ENCODE assay signal across 8 cellular contexts in genomic region chr6:132279592-132280139, GRCh38.
DNase-seq lines count a peak whose midpoint lies in the region; ATAC-seq and TF ChIP-seq lines count a peak whose summit lies in the region.

No MANE protein-coding gene starts in this region.

- peak overlapping the region; percentile 67; the same call in 1 of the 2 replicates for H2AFZ ChIP-seq in GM23338

- H4K20me1 ChIP-seq in GM23338 (replicated peaks; ENCODE audit: insufficient read depth) = no peaks in the 10 kb centered on the region

- TF ChIP-seq POLR2A in gastroesophageal sphincter (IDR thresholded peaks at IDR 0.05) = no peak

- H3K27me3 ChIP-seq in GM23338 (ENCODE audit: insufficient read depth) (no peaks in the 10 kb centered on the region), gastroesophageal sphincter (no peaks in the 10 kb centered on the region), neutrophil (peaks cover 59% of the 10 kb centered on the region), subcutaneous abdominal adipose tissue (ENCODE audit: control insufficient read depth in 5 of 5, insufficient read depth in 4 of 5, low read length in 5 of 5) (peaks cover 0 to 2% (median 0%) of the 10 kb centered on the region in 5 donors)

- peak overlapping the region; percentile 67 for H3K4me2 ChIP-seq in GM23338

- H3K9ac ChIP-seq in ES-I3 (ENCODE audit: low read depth, low read length) (peak overlapping the region; percentile 52), subcutaneous abdominal adipose tissue (ENCODE audit: low read length in 5 of 5) (peak overlapping the region in 1 of 5 donors; percentile 56)

- H3K9me3 Mint-ChIP-seq in GM23338 = no peaks in the 10 kb centered on the region

- H3K27ac Mint-ChIP-seq in GM23338 = no peak overlapping the region

- peaks cover 3% of the 10 kb centered on the region for H3K27me3 Mint-ChIP-seq in GM23338 (ENCODE audit: insufficient read depth, low read depth, poor library complexity)

- no peaks in the 10 kb centered on the region for H3K36me3 ChIP-seq in ES-I3 (ENCODE audit: insufficient read depth, low read length)
- H3K36me3 ChIP-seq in GM23338 (ENCODE audit: insufficient read depth) = no peaks in the 10 kb centered on the region
- H3K36me3 ChIP-seq in gastroesophageal sphincter = no peaks in the 10 kb centered on the region
- H3K36me3 ChIP-seq in neutrophil = no peaks in the 10 kb centered on the region
- H3K36me3 ChIP-seq in subcutaneous abdominal adipose tissue (ENCODE audit: control insufficient read depth in 5 of 5, insufficient read depth in 5 of 5, low read length in 5 of 5) = no peaks in the 10 kb centered on the region

- H3K4me1 ChIP-seq in ES-I3 (ENCODE audit: insufficient read depth, low read length) (no peaks in the 10 kb centered on the region), GM23338 (ENCODE audit: insufficient read depth) (no peaks in the 10 kb centered on the region), gastroesophageal sphincter (no peaks in the 10 kb centered on the region), neutrophil (ENCODE audit: control insufficient read depth in 1 of 2, insufficient read depth in 1 of 2, low read depth in 1 of 2, low read length in 1 of 2) (no peaks in the 10 kb centered on the region), subcutaneous abdominal adipose tissue (ENCODE audit: control insufficient read depth in 5 of 5, insufficient read depth in 5 of 5, low read length in 5 of 5) (peaks cover 0 to 8% (median 2%) of the 10 kb centered on the region in 5 donors)

- 0% methylated on average over 11 to 12 of the region's 12 CpGs for WGBS in gastroesophageal sphincter (ENCODE audit: low coverage in 1 of 2), 2 donors

- no peaks in the 10 kb centered on the region for H3K9me2 ChIP-seq in GM23338 (ENCODE audit: insufficient read depth)

- peaks cover 8% of the 10 kb centered on the region for H3K4me1 Mint-ChIP-seq in GM23338

- H3K4me3 Mint-ChIP-seq in GM23338 = peak overlapping the region; percentile 72

- TF ChIP-seq EP300 in gastroesophageal sphincter (IDR thresholded peaks at IDR 0.05) = no peak

- no peaks in the 10 kb centered on the region for H3K36me3 Mint-ChIP-seq in GM23338 (ENCODE audit: low read depth)

- H3K27ac ChIP-seq in GM23338 (ENCODE audit: low read depth) (no peak overlapping the region), gastroesophageal sphincter (no peak overlapping the region), neutrophil (no peak overlapping the region), subcutaneous abdominal adipose tissue (ENCODE audit: low read depth, low read length) (no peak overlapping the region)

- peak; percentile 89 for DNase-seq in GM23338 (ENCODE audit: low spot score)
- peak; percentile 86 to 91 for DNase-seq in Kasumi-1 (lab: John Stamatoyannopoulos, UW)
- peak; percentile 50 to 62 for DNase-seq in SHP77 (lab: John Stamatoyannopoulos, UW)
- peak; percentile 8 to 57 (median 26) for DNase-seq in activated naive CD4-positive, alpha-beta T cell (lab: John Stamatoyannopoulos, UW)

- H3K79me2 ChIP-seq in GM23338 (replicated peaks; ENCODE audit: insufficient read depth) = no peaks in the 10 kb centered on the region

- H3K4me3 ChIP-seq in GM23338 = peak overlapping the region; percentile 47
- peak overlapping the region; percentile 47 to 49 for H3K4me3 ChIP-seq in gastroesophageal sphincter
- H3K4me3 ChIP-seq in neutrophil (ENCODE audit: low read depth in 1 of 2, low read length in 1 of 2) = peak overlapping the region in 1 of 2 experiments; percentile 44
- H3K4me3 ChIP-seq in subcutaneous abdominal adipose tissue (ENCODE audit: low read depth in 1 of 5, low read length in 5 of 5) = peak overlapping the region; percentile 58 to 86 (median 72)

- H3K9me3 ChIP-seq in ES-I3 (ENCODE audit: control insufficient read depth, insufficient read depth, low read length) (no peaks in the 10 kb centered on the region), gastroesophageal sphincter (no peaks in the 10 kb centered on the region), neutrophil (no peaks in the 10 kb centered on the region), subcutaneous abdominal adipose tissue (ENCODE audit: control insufficient read depth in 5 of 5, low read length in 5 of 5) (no peaks in the 10 kb centered on the region)

- ATAC-seq in GM23338 (peak; percentile 81), gastroesophageal sphincter (peak; percentile 68)

- peak; percentile 77 to 100 for TF ChIP-seq CTCF in GM23338 (conservative IDR thresholded peaks at IDR 0.05; ENCODE audit: low read depth in 2 of 2)
- peak; percentile 73 to 88 (median 81) for TF ChIP-seq CTCF in gastroesophageal sphincter (IDR thresholded peaks at IDR 0.05)
- TF ChIP-seq CTCF in neutrophil (IDR thresholded peaks at IDR 0.05) = peak; percentile 51

- no peaks in the 10 kb centered on the region for H3F3A ChIP-seq in GM23338 (replicated peaks; ENCODE audit: low read depth)

TF ChIP-seq in GM23338, 12 proteins besides CTCF, POLR2A, EP300 and RAD21 (continues in another document):
- no peak for TF ChIP-seq ZNF331 (CRISPR knock-in tag; IDR thresholded peaks at IDR 0.05; ENCODE audit: low read depth)
- no peak for TF ChIP-seq POLR2AphosphoS5 (IDR thresholded peaks at IDR 0.05; ENCODE audit: low read depth)
- no peak for TF ChIP-seq JUNB (IDR thresholded peaks at IDR 0.05; ENCODE audit: unreplicated experiment)
- no peak for TF ChIP-seq CREB1 (CRISPR knock-in tag; IDR thresholded peaks at IDR 0.05; ENCODE audit: low read depth)
- no peak for TF ChIP-seq ZNF114 (CRISPR knock-in tag; IDR thresholded peaks at IDR 0.05)
- TF ChIP-seq EZH2 (IDR thresholded peaks at IDR 0.05; ENCODE audit: low read depth, unreplicated experiment) = no peak
- TF ChIP-seq, protein P1, sequence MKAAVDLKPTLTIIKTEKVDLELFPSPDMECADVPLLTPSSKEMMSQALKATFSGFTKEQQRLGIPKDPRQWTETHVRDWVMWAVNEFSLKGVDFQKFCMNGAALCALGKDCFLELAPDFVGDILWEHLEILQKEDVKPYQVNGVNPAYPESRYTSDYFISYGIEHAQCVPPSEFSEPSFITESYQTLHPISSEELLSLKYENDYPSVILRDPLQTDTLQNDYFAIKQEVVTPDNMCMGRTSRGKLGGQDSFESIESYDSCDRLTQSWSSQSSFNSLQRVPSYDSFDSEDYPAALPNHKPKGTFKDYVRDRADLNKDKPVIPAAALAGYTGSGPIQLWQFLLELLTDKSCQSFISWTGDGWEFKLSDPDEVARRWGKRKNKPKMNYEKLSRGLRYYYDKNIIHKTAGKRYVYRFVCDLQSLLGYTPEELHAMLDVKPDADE (IDR thresholded peaks at IDR 0.05) = no peak
- TF ChIP-seq, protein P2, sequence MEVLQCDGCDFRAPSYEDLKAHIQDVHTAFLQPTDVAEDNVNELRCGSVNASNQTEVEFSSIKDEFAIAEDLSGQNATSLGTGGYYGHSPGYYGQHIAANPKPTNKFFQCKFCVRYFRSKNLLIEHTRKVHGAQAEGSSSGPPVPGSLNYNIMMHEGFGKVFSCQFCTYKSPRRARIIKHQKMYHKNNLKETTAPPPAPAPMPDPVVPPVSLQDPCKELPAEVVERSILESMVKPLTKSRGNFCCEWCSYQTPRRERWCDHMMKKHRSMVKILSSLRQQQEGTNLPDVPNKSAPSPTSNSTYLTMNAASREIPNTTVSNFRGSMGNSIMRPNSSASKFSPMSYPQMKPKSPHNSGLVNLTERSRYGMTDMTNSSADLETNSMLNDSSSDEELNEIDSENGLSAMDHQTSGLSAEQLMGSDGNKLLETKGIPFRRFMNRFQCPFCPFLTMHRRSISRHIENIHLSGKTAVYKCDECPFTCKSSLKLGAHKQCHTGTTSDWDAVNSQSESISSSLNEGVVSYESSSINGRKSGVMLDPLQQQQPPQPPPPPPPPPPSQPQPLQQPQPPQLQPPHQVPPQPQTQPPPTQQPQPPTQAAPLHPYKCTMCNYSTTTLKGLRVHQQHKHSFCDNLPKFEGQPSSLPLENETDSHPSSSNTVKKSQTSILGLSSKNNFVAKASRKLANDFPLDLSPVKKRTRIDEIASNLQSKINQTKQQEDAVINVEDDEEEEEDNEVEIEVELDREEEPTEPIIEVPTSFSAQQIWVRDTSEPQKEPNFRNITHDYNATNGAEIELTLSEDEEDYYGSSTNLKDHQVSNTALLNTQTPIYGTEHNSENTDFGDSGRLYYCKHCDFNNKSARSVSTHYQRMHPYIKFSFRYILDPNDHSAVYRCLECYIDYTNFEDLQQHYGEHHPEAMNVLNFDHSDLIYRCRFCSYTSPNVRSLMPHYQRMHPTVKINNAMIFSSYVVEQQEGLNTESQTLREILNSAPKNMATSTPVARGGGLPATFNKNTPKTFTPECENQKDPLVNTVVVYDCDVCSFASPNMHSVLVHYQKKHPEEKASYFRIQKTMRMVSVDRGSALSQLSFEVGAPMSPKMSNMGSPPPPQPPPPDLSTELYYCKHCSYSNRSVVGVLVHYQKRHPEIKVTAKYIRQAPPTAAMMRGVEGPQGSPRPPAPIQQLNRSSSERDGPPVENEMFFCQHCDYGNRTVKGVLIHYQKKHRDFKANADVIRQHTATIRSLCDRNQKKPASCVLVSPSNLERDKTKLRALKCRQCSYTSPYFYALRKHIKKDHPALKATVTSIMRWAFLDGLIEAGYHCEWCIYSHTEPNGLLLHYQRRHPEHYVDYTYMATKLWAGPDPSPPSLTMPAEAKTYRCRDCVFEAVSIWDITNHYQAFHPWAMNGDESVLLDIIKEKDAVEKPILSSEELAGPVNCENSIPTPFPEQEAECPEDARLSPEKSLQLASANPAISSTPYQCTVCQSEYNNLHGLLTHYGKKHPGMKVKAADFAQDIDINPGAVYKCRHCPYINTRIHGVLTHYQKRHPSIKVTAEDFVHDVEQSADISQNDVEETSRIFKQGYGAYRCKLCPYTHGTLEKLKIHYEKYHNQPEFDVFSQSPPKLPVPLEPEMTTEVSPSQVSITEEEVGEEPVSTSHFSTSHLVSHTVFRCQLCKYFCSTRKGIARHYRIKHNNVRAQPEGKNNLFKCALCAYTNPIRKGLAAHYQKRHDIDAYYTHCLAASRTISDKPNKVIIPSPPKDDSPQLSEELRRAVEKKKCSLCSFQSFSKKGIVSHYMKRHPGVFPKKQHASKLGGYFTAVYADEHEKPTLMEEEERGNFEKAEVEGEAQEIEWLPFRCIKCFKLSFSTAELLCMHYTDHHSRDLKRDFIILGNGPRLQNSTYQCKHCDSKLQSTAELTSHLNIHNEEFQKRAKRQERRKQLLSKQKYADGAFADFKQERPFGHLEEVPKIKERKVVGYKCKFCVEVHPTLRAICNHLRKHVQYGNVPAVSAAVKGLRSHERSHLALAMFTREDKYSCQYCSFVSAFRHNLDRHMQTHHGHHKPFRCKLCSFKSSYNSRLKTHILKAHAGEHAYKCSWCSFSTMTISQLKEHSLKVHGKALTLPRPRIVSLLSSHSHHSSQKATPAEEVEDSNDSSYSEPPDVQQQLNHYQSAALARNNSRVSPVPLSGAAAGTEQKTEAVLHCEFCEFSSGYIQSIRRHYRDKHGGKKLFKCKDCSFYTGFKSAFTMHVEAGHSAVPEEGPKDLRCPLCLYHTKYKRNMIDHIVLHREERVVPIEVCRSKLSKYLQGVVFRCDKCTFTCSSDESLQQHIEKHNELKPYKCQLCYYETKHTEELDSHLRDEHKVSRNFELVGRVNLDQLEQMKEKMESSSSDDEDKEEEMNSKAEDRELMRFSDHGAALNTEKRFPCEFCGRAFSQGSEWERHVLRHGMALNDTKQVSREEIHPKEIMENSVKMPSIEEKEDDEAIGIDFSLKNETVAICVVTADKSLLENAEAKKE (CRISPR knock-in tag; IDR thresholded peaks at IDR 0.05) = no peak
- no peak for TF ChIP-seq NANOG (IDR thresholded peaks at IDR 0.05; ENCODE audit: borderline replicate concordance)

Comparison
In these comparisons a context has a peak if more than half of its experiments do, and no peak if none do; other contexts are left out.
1. DNase-seq: peak in every context shown above with its lines; median percentile 89 in GM23338; 88 in Kasumi-1; 56 in SHP77; 26 in activated naive CD4-positive, alpha-beta T cell.